ENCODE assay signal across 9 cellular contexts in genomic region chr6:56699066-56699654, GRCh38. TPM values are rescaled to one million over a fixed set of nuclear protein-coding genes. Genes with fewer than 3 reads are reported as not detected.
DNase-seq lines count a peak whose midpoint lies in the region; ATAC-seq and TF ChIP-seq lines count a peak whose summit lies in the region.
"Had no signal": no experiment of that assay in that cellular context is flagged by ENCODE, and none has a peak within 500 bp of the region (broad histone marks: within the 10 kb centered on the region; RNA-seq: fewer than 3 reads in every experiment).

No MANE protein-coding gene starts in this region.

- TF ChIP-seq CTCF in AG09319 (IDR thresholded peaks at IDR 0.05; ENCODE audit: low read depth, low read length), result peak; percentile 48
- TF ChIP-seq CTCF in RWPE1 (conservative IDR thresholded peaks at IDR 0.05; ENCODE audit: low read depth), result peak; percentile 73
- peak; percentile 41 for TF ChIP-seq CTCF in fibroblast of villous mesenchyme (IDR thresholded peaks at IDR 0.05; ENCODE audit: insufficient read depth, low read depth, low read length)
- no peak for TF ChIP-seq CTCF in omental fat pad (IDR thresholded peaks at IDR 0.05)

- no peak for ATAC-seq in omental fat pad (ENCODE audit: low FRiP score)

- no peaks in the 10 kb centered on the region for H3K27me3 Mint-ChIP-seq in activated CD4-positive, alpha-beta T cell treated with anti-CD3 and anti-CD28 coated beads, Interleukin-2, amount 10 ng/mL, durations not matched to agents 7 days and 5 days

- no peaks in the 10 kb centered on the region for H3K9me3 Mint-ChIP-seq in activated CD4-positive, alpha-beta T cell treated with anti-CD3 and anti-CD28 coated beads, Interleukin-2, amount 10 ng/mL, durations not matched to agents 7 days and 5 days
- H3K9me3 Mint-ChIP-seq: activated naive CD4-positive, alpha-beta T cell treated with anti-CD3 and anti-CD28 coated beads, Interleukin-2, amount 50 U/mL, for 24 hours had no signal

- H3K4me3 ChIP-seq in fibroblast of villous mesenchyme (ENCODE audit: low read depth, low read length), result no peak overlapping the region

- no peak overlapping the region for H3K4me3 Mint-ChIP-seq in activated CD4-positive, alpha-beta T cell treated with anti-CD3 and anti-CD28 coated beads, Interleukin-2, amount 10 ng/mL, durations not matched to agents 7 days and 5 days
- H3K4me3 Mint-ChIP-seq: activated naive CD4-positive, alpha-beta T cell treated with anti-CD3 and anti-CD28 coated beads, Interleukin-2, amount 50 U/mL, for 24 hours had no signal

- H3K4me1 Mint-ChIP-seq in activated CD4-positive, alpha-beta T cell treated with anti-CD3 and anti-CD28 coated beads, Interleukin-2, amount 10 ng/mL, durations not matched to agents 7 days and 5 days, result no peaks in the 10 kb centered on the region
- H3K4me1 Mint-ChIP-seq: activated naive CD4-positive, alpha-beta T cell treated with anti-CD3 and anti-CD28 coated beads, Interleukin-2, amount 50 U/mL, for 24 hours had no signal

- no peak for DNase-seq in AG09319 (ENCODE audit: extremely low read depth, low read depth)
- DNase-seq in HCEC 1CT, result peak; percentile 43
- DNase-seq in RWPE1 (ENCODE audit: low spot score), result peak; percentile 27
- DNase-seq in fibroblast of villous mesenchyme (ENCODE audit: low read depth), result peak; percentile 57
- DNase-seq in superior temporal gyrus (ENCODE audit: extremely low spot score), result peak; percentile 90
- DNase-seq in activated CD4-positive, alpha-beta T cell treated with anti-CD3 and anti-CD28 coated beads, Interleukin-2, amount 10 ng/mL, durations not matched to agents 7 days and 5 days, result no peak
- no peak for DNase-seq in omental fat pad (ENCODE audit: low spot score)
- no peak for DNase-seq in hypothalamus (lab: John Stamatoyannopoulos, UW)

- CTCF ChIA-PET in RWPE1 (lab: Yijun Ruan, JAX), result interaction anchor here (0.5 to 1.9 kb wide), 11 partner anchors 10 to 992 kb away, joined by 3 to 12 read pairs (median 4); partner anchors contain the start of gene DST
- CTCF ChIA-PET in activated CD4-positive, alpha-beta T cell treated with anti-CD3 and anti-CD28 coated beads, Interleukin-2, amount 10 ng/mL, durations not matched to agents 7 days and 5 days (lab: Charles Lee), result interaction anchor here (0.6 kb wide), 1 partner anchor 73 kb away, joined by 3 read pairs; no protein-coding TSS in a partner anchor

- H3K27ac ChIP-seq in RWPE1, result no peak overlapping the region

- no peaks in the 10 kb centered on the region for H3K36me3 Mint-ChIP-seq in activated CD4-positive, alpha-beta T cell treated with anti-CD3 and anti-CD28 coated beads, Interleukin-2, amount 10 ng/mL, durations not matched to agents 7 days and 5 days (ENCODE audit: low read depth)
- H3K36me3 Mint-ChIP-seq: activated naive CD4-positive, alpha-beta T cell treated with anti-CD3 and anti-CD28 coated beads, Interleukin-2, amount 50 U/mL, for 24 hours had no signal

- POLR2A ChIA-PET in RWPE1 (lab: Yijun Ruan, JAX; ENCODE audit: low non-redundant PET), result no interaction called here
- POLR2A ChIA-PET in activated CD4-positive, alpha-beta T cell treated with anti-CD3 and anti-CD28 coated beads, Interleukin-2, amount 10 ng/mL, durations not matched to agents 7 days and 5 days (lab: Charles Lee), result no interaction called here

- H3K27ac Mint-ChIP-seq in activated CD4-positive, alpha-beta T cell treated with anti-CD3 and anti-CD28 coated beads, Interleukin-2, amount 10 ng/mL, durations not matched to agents 7 days and 5 days, result no peak overlapping the region
- H3K27ac Mint-ChIP-seq: activated naive CD4-positive, alpha-beta T cell treated with anti-CD3 and anti-CD28 coated beads, Interleukin-2, amount 50 U/mL, for 24 hours had no signal

RNA-seq across cellular contexts. Expression of gene DST, which starts 56.5 kb away (rescaled TPM):
- total RNA-seq in fibroblast of villous mesenchyme (312 and 509 TPM in 2 replicates), omental fat pad (100 to 1,000 TPM; 126 to 371 (median 160) TPM)
- 1 to 10 TPM; 3.1 to 4.4 TPM for total RNA-seq in activated CD4-positive, alpha-beta T cell treated with anti-CD3 and anti-CD28 coated beads, Interleukin-2, amount 10 ng/mL, durations not matched to agents 7 days and 5 days

Comparison
In these comparisons a context has a peak if more than half of its experiments do, and no peak if none do; other contexts are left out.
1. DNase-seq: peak in HCEC 1CT (single experiment), RWPE1 (single experiment), fibroblast of villous mesenchyme (single experiment) and superior temporal gyrus (single experiment); none in AG09319 (single experiment), activated CD4-positive, alpha-beta T cell treated with anti-CD3 and anti-CD28 coated beads, Interleukin-2, amount 10 ng/mL, durations not matched to agents 7 days and 5 days (single experiment), omental fat pad (single experiment) and hypothalamus (0 of 51).
2. CTCF ChIP-seq: peak in AG09319 (single experiment), RWPE1 (single experiment) and fibroblast of villous mesenchyme (single experiment); none in omental fat pad (0 of 3).
3. RNA of gene DST, which starts 56.5 kb away (total RNA-seq): 312 to 509 TPM in fibroblast of villous mesenchyme and 126 to 371 TPM in omental fat pad; 3.1 to 4.4 TPM in activated CD4-positive, alpha-beta T cell treated with anti-CD3 and anti-CD28 coated beads, Interleukin-2, amount 10 ng/mL, durations not matched to agents 7 days and 5 days; every median in the first group is over 10 times any median in the second.